8 cellular contexts compared by ENCODE assay signal in genomic region chrX:133171962-133172708, GRCh38. TPM values are rescaled to one million over a fixed set of nuclear protein-coding genes. Genes with fewer than 3 reads are reported as not detected.
DNase-seq lines count a peak whose midpoint lies in the region; ATAC-seq, FAIRE-seq and TF ChIP-seq lines count a peak whose summit lies in the region.

No MANE protein-coding gene starts in this region.

- ATAC-seq in A549 (peak; percentile 62 to 74; a peak in 5 of 6 replicates), GM18861 (IDR thresholded peaks at IDR 0.05; ENCODE audit: unreplicated experiment) (peak; percentile 78), GM21576 (IDR thresholded peaks at IDR 0.05; ENCODE audit: unreplicated experiment) (no peak)
- ATAC-seq in activated CD8-positive, alpha-beta T cell treated with anti-CD3 and anti-CD28 coated beads for 36 hours = no peak

- FAIRE-seq in A549 (lab: Jason Lieb, UNC) = peak; percentile 83

- no peaks in the 10 kb centered on the region for H3K27me3 Mint-ChIP-seq in activated CD8-positive, alpha-beta T cell treated with anti-CD3 and anti-CD28 coated beads for 36 hours

- H3K4me3 Mint-ChIP-seq in activated CD8-positive, alpha-beta T cell treated with anti-CD3 and anti-CD28 coated beads for 36 hours = no peak overlapping the region

- intact Hi-C loops in activated CD8-positive, alpha-beta T cell treated with anti-CD3 and anti-CD28 coated beads for 36 hours (cut with micrococcal nuclease) = no loop called here

- DNase-seq in A549 (ENCODE audit: low read depth in 1 of 2, low spot score in 1 of 2) = peak; percentile 1 to 17
- peak; percentile 52 for DNase-seq in NCI-H526 treated with DMSO at 0.1 percent for 48 hours (lab: John Stamatoyannopoulos, UW)
- peak; percentile 7 for DNase-seq in fibroblast of pulmonary artery (ENCODE audit: low read depth)
- no peak for DNase-seq in stimulated activated CD4-positive, alpha-beta T cell treated with anti-CD3 and anti-CD28 coated beads, Interleukin-2, amount 100 ng/mL, for 24 hours
- DNase-seq in activated CD4-positive, alpha-beta T cell treated with anti-CD3 and anti-CD28 coated beads, Interleukin-2, amount 50 U/mL, for 48 hours = no peak
- DNase-seq in activated CD8-positive, alpha-beta T cell treated with anti-CD3 and anti-CD28 coated beads for 36 hours = no peak

- TF ChIP-seq CTCF in A549 (IDR thresholded peaks at IDR 0.05) (peak; percentile 47), fibroblast of pulmonary artery (IDR thresholded peaks at IDR 0.05; ENCODE audit: low read length, missing control alignments) (peak; percentile 9)
- no peak for TF ChIP-seq CTCF in activated CD8-positive, alpha-beta T cell treated with anti-CD3 and anti-CD28 coated beads for 36 hours (IDR thresholded peaks at IDR 0.05)

- H3K4me1 ChIP-seq in A549 = no peaks in the 10 kb centered on the region

- no peak overlapping the region for H3K27ac ChIP-seq in A549

- CTCF ChIA-PET in A549 (lab: Yijun Ruan, JAX) = interaction anchor here (0.7 to 2.1 kb wide), 6 partner anchors 13 to 536 kb away, joined by 3 to 5 read pairs (median 4); no protein-coding TSS in a partner anchor
- CTCF ChIA-PET in activated CD8-positive, alpha-beta T cell treated with anti-CD3 and anti-CD28 coated beads for 36 hours (lab: Charles Lee) = interaction anchor here (0.9 kb wide), 1 partner anchor 167 kb away, joined by 3 read pairs; no protein-coding TSS in a partner anchor

- TF ChIP-seq POLR2A in A549 (IDR thresholded peaks at IDR 0.05; ENCODE audit: low read length) = no peak

- no peaks in the 10 kb centered on the region for H3K9me3 Mint-ChIP-seq in activated CD8-positive, alpha-beta T cell treated with anti-CD3 and anti-CD28 coated beads for 36 hours

- no peak overlapping the region for H3K4me2 ChIP-seq in A549

- no peaks in the 10 kb centered on the region for H3K9me3 ChIP-seq in A549

- no peak for TF ChIP-seq EP300 in A549 (IDR thresholded peaks at IDR 0.05)

- POLR2A ChIA-PET in A549 (lab: Yijun Ruan, JAX) = no interaction called here
- POLR2A ChIA-PET in activated CD8-positive, alpha-beta T cell treated with anti-CD3 and anti-CD28 coated beads for 36 hours (lab: Charles Lee) = no interaction called here

- H3K27ac Mint-ChIP-seq in activated CD8-positive, alpha-beta T cell treated with anti-CD3 and anti-CD28 coated beads for 36 hours = no peak overlapping the region

- 0% methylated on average over 1 of the region's 1 CpG for WGBS in A549 (ENCODE audit: missing lambda C conversion rate)

- H3K36me3 Mint-ChIP-seq in activated CD8-positive, alpha-beta T cell treated with anti-CD3 and anti-CD28 coated beads for 36 hours (ENCODE audit: low read depth) = no peaks in the 10 kb centered on the region

- H3K4me1 Mint-ChIP-seq in activated CD8-positive, alpha-beta T cell treated with anti-CD3 and anti-CD28 coated beads for 36 hours (ENCODE audit: low read depth) = no peaks in the 10 kb centered on the region

- H3K4me3 ChIP-seq in A549 (no peak overlapping the region), fibroblast of pulmonary artery (replicated peaks; ENCODE audit: low read depth, low read length) (no peak overlapping the region)

- TF ChIP-seq RAD21 in A549 (conservative IDR thresholded peaks at IDR 0.05 in 1 of 2, IDR thresholded peaks at IDR 0.05 in 1 of 2) = peak; percentile 62 to 64; a peak in 4 of 5 replicates

TF ChIP-seq in A549, 52 proteins besides CTCF, POLR2A, EP300 and RAD21:
- TF ChIP-seq SMC3 (IDR thresholded peaks at IDR 0.05) = peak; percentile 51; the same call in 2 of the 3 replicates
- TF ChIP-seq, protein P1, sequence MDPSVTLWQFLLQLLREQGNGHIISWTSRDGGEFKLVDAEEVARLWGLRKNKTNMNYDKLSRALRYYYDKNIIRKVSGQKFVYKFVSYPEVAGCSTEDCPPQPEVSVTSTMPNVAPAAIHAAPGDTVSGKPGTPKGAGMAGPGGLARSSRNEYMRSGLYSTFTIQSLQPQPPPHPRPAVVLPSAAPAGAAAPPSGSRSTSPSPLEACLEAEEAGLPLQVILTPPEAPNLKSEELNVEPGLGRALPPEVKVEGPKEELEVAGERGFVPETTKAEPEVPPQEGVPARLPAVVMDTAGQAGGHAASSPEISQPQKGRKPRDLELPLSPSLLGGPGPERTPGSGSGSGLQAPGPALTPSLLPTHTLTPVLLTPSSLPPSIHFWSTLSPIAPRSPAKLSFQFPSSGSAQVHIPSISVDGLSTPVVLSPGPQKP (IDR thresholded peaks at IDR 0.05; ENCODE audit: low read depth, low read length) = no peak

RNA-seq across cellular contexts. Expression of gene TFDP3, which starts 46.0 kb away (rescaled TPM):
- polyA plus RNA-seq in A549 (2011; rRNA removed) (not detected in 2 replicates), A549 (2017; fragmentation: RNase III; extraction: RNeasy Plus Mini Kit Qiagen cat#74134 plus additional on column Dnase treatment) (not detected in 3 replicates)
- not detected in 2 replicates for polyA plus RNA-seq in A549 (2012; cell fraction: cytosol; rRNA removed)
- polyA plus RNA-seq in A549 (2012; cell fraction: nucleus; rRNA removed) = not detected in 2 replicates
- not detected in 2 replicates for polyA minus RNA-seq in A549 (2011; rRNA and poly(A)+ RNA removed)
- total RNA-seq in activated CD8-positive, alpha-beta T cell treated with anti-CD3 and anti-CD28 coated beads for 36 hours = not detected

Comparison
In these comparisons a context has a peak if more than half of its experiments do, and no peak if none do; other contexts are left out.
1. ATAC-seq: peak in A549 (2 of 2) and GM18861 (single experiment); none in activated CD8-positive, alpha-beta T cell treated with anti-CD3 and anti-CD28 coated beads for 36 hours (single experiment) and GM21576 (single experiment).
2. DNase-seq: peak in A549 (2 of 2), NCI-H526 treated with DMSO at 0.1 percent for 48 hours (single experiment) and fibroblast of pulmonary artery (single experiment); none in stimulated activated CD4-positive, alpha-beta T cell treated with anti-CD3 and anti-CD28 coated beads, Interleukin-2, amount 100 ng/mL, for 24 hours (0 of 2), activated CD4-positive, alpha-beta T cell treated with anti-CD3 and anti-CD28 coated beads, Interleukin-2, amount 50 U/mL, for 48 hours (0 of 2) and activated CD8-positive, alpha-beta T cell treated with anti-CD3 and anti-CD28 coated beads for 36 hours (single experiment).